In the genomic region with DNA sequence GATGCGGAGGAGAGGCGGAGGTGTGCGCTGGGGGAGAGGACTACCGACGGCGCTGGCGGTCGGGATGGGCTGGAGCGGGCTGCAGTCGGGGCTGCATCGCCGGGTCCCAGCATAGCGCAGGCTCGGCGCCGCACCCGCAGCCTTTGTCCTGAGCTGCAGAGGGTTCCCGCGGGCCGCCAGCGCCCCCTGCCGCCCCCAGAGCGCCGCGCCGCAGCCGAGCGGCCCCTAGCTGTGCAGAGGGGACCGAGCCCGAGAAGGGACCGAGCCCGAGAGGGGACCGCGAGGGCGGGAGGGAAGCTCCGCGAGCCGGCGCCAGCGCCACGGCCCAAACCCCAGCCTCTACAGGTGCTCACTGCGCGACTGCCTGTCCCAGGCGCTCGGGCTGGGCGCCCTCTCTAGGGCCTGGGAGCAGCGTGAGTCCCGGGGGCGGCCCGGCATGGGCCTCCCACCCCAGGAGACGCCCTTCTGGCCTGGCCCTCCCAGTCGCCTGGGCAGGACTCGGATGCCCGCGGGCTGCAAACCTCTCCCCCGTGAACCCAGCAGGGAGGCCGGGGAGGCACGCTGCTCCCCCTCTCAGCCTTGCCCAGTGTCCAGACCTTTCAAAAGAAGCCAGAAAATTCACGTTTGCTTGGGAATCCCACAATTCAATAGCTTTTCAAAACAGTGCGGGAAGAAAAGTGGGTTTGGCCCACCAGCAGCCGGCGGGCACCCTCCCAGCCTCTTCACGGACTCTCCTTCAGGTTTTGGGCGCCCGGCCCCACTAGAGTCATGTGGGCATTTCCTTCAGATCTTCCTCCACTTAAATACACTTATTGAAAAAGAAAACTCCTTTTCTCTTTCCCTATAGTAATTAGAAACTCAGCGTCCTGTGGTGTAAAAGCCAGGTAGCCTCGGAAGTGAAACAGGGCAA, we compare ENCODE assay signal across 8 cellular contexts.
DNase-seq lines count a peak whose midpoint lies in the region; ATAC-seq and TF ChIP-seq lines count a peak whose summit lies in the region.

No MANE protein-coding gene starts in this region.

- DNase-seq in activated T-cell treated with anti-CD3 and anti-CD28 coated beads for 1 hour (ENCODE audit: low read depth) (peak; percentile 19), activated T-cell treated with anti-CD3 and anti-CD28 coated beads for 4 hours (no peak), NCI-H2171 treated with DMSO at 0.1 percent for 48 hours (lab: John Stamatoyannopoulos, UW) (peak; percentile 80), endodermal cell (peak; percentile 98), lung microvascular endothelial cell (ENCODE audit: low read depth in 2 of 2) (peak; percentile 61 to 73)
- DNase-seq in activated CD4-positive, alpha-beta T cell treated with anti-CD3 and anti-CD28 coated beads, Interleukin-2, amount 10 ng/mL, durations not matched to agents 7 days and 5 days, result peak; percentile 41
- peak; percentile 50 to 65 for DNase-seq in stimulated activated CD8-positive, alpha-beta memory T cell treated with anti-CD3 and anti-CD28 coated beads, Interleukin-15, amount 100 ng/mL, for 48 hours (ENCODE audit: low read depth in 2 of 2)

- peaks cover 59% of the 10 kb centered on the region for H3K27me3 ChIP-seq in endodermal cell (ENCODE audit: control insufficient read depth, insufficient read depth, low read length, poor library complexity, severe bottlenecking)

- no peaks in the 10 kb centered on the region for H3K36me3 ChIP-seq in endodermal cell (ENCODE audit: control insufficient read depth, insufficient read depth, low read length)

- 3 to 4% methylated on average over 21 to 67 of the region's 67 CpGs for WGBS in endodermal cell (ENCODE audit: insufficient coverage in 1 of 2, insufficient read length in 1 of 2), 2 experiments

- peaks cover 50% of the 10 kb centered on the region for H3K27me3 Mint-ChIP-seq in activated CD4-positive, alpha-beta T cell treated with anti-CD3 and anti-CD28 coated beads, Interleukin-2, amount 10 ng/mL, durations not matched to agents 7 days and 5 days
- H3K27me3 Mint-ChIP-seq in endodermal cell (ENCODE audit: insufficient read depth), result peaks cover 77% of the 10 kb centered on the region

- H3K4me3 Mint-ChIP-seq in activated CD4-positive, alpha-beta T cell treated with anti-CD3 and anti-CD28 coated beads, Interleukin-2, amount 10 ng/mL, durations not matched to agents 7 days and 5 days, result no peak overlapping the region
- H3K4me3 Mint-ChIP-seq in endodermal cell, result peak overlapping the region; percentile 40

- H3K9ac ChIP-seq in endodermal cell (ENCODE audit: extremely low read depth, low read length, poor library complexity, severe bottlenecking), result no peak overlapping the region

- H3K27ac Mint-ChIP-seq in activated CD4-positive, alpha-beta T cell treated with anti-CD3 and anti-CD28 coated beads, Interleukin-2, amount 10 ng/mL, durations not matched to agents 7 days and 5 days, result no peak overlapping the region
- no peak overlapping the region for H3K27ac Mint-ChIP-seq in endodermal cell

- POLR2A ChIA-PET in activated CD4-positive, alpha-beta T cell treated with anti-CD3 and anti-CD28 coated beads, Interleukin-2, amount 10 ng/mL, durations not matched to agents 7 days and 5 days (lab: Charles Lee), result no interaction called here

- CTCF ChIA-PET in activated CD4-positive, alpha-beta T cell treated with anti-CD3 and anti-CD28 coated beads, Interleukin-2, amount 10 ng/mL, durations not matched to agents 7 days and 5 days (lab: Charles Lee), result interaction anchor here (0.6 kb wide), 1 partner anchor 323 kb away, joined by 3 read pairs; no protein-coding TSS in a partner anchor

- H3K4me1 ChIP-seq in endodermal cell (ENCODE audit: control insufficient read depth, insufficient read depth, low read length), result peaks cover 3% of the 10 kb centered on the region

- peak; percentile 77 for ATAC-seq in HG02973 (IDR thresholded peaks at IDR 0.05; ENCODE audit: unreplicated experiment)

- peaks cover 3% of the 10 kb centered on the region for H3K4me1 Mint-ChIP-seq in activated CD4-positive, alpha-beta T cell treated with anti-CD3 and anti-CD28 coated beads, Interleukin-2, amount 10 ng/mL, durations not matched to agents 7 days and 5 days
- peaks cover 15% of the 10 kb centered on the region for H3K4me1 Mint-ChIP-seq in endodermal cell

- TF ChIP-seq CTCF in endodermal cell (conservative IDR thresholded peaks at IDR 0.05), result peak; percentile 99

- no peaks in the 10 kb centered on the region for H3K9me3 Mint-ChIP-seq in activated CD4-positive, alpha-beta T cell treated with anti-CD3 and anti-CD28 coated beads, Interleukin-2, amount 10 ng/mL, durations not matched to agents 7 days and 5 days
- H3K9me3 Mint-ChIP-seq in endodermal cell, result no peaks in the 10 kb centered on the region

- H3K27ac ChIP-seq in endodermal cell (ENCODE audit: low read depth, low read length), result no peak overlapping the region

- no peaks in the 10 kb centered on the region for H3K9me3 ChIP-seq in endodermal cell (ENCODE audit: control insufficient read depth, low read length)

- no peaks in the 10 kb centered on the region for H3K36me3 Mint-ChIP-seq in activated CD4-positive, alpha-beta T cell treated with anti-CD3 and anti-CD28 coated beads, Interleukin-2, amount 10 ng/mL, durations not matched to agents 7 days and 5 days (ENCODE audit: low read depth)
- no peaks in the 10 kb centered on the region for H3K36me3 Mint-ChIP-seq in endodermal cell (ENCODE audit: low read depth)

- peak overlapping the region; percentile 73 for H3K4me3 ChIP-seq in endodermal cell (ENCODE audit: low read length)
